Comparison of ENCODE assay signal across 8 cellular contexts in genomic region chr10:68333058-68333395, GRCh38. TPM values are rescaled to one million over a fixed set of nuclear protein-coding genes. Genes with fewer than 3 reads are reported as not detected.
DNase-seq lines count a peak whose midpoint lies in the region; ATAC-seq, FAIRE-seq and TF ChIP-seq lines count a peak whose summit lies in the region.

No MANE protein-coding gene starts in this region.

- H2AK5ac ChIP-seq in H1 (ENCODE audit: low read depth, low read length), result no peak overlapping the region

- no peak overlapping the region; the same call in 1 of the 2 replicates for H2BK12ac ChIP-seq in H1 (ENCODE audit: low read depth, low read length)

- H4K91ac ChIP-seq in H1 (replicated peaks; ENCODE audit: insufficient read length, low read length), result no peak overlapping the region

- H3K9me2 ChIP-seq in OCI-LY1 (ENCODE audit: low read depth, low read length), result no peaks in the 10 kb centered on the region

- peak overlapping the region; percentile 99 for H3K27ac ChIP-seq in C4-2B
- H3K27ac ChIP-seq in OCI-LY1 (ENCODE audit: low read depth, low read length, poor library complexity, severe bottlenecking), result peak overlapping the region; percentile 96
- H3K27ac ChIP-seq in H1 (ENCODE audit: low read depth, low read length), result peak overlapping the region; percentile 99
- peak overlapping the region; percentile 99 for H3K27ac ChIP-seq in neural progenitor cell

- CTCF ChIA-PET in H1 (lab: Charles Lee; ENCODE audit: partially characterized antibody), result interaction anchor here (0.6 to 1.6 kb wide), 7 partner anchors 11 to 143 kb away, joined by 3 to 5 read pairs (median 4); no protein-coding TSS in a partner anchor

- POLR2A ChIA-PET in H1 (lab: Charles Lee; ENCODE audit: partially characterized antibody), result interaction anchor here (0.7 to 6.7 kb wide), 42 partner anchors 11 to 623 kb away, joined by 3 to 141 read pairs (median 4); partner anchors contain the start of genes ATOH7, DDX21, DDX50 and DNA2

- H3F3A ChIP-seq in OCI-LY1 (ENCODE audit: insufficient read depth, low read length), result no peaks in the 10 kb centered on the region
- H3F3A ChIP-seq in neural progenitor cell (ENCODE audit: low read depth), result peaks cover 59% of the 10 kb centered on the region

- H3K27ac Mint-ChIP-seq in neural progenitor cell, result peak overlapping the region; percentile 100

- H3K27me3 ChIP-seq in OCI-LY1 (ENCODE audit: insufficient read depth, low read length) (no peaks in the 10 kb centered on the region), H1 (replicated peaks in 1 of 4; ENCODE audit: control insufficient read depth in 3 of 4, extremely low read depth in 1 of 4, insufficient read depth in 3 of 4, low read length in 3 of 4) (no peaks in the 10 kb centered on the region; a peak in 1 of 7 replicates), neural progenitor cell (no peaks in the 10 kb centered on the region)

- no peak overlapping the region for H3K23ac ChIP-seq in H1 (ENCODE audit: insufficient read length)

- no peaks in the 10 kb centered on the region for H3K9me3 Mint-ChIP-seq in neural progenitor cell

- H3K4me3 ChIP-seq in OCI-LY1 (ENCODE audit: low read depth, low read length, poor library complexity, severe bottlenecking), result peak overlapping the region; percentile 91
- peak overlapping the region; percentile 95 to 99 (median 98) for H3K4me3 ChIP-seq in H1 (ENCODE audit: extremely low read depth in 1 of 4, insufficient read depth in 2 of 4, low read depth in 3 of 4, low read length in 4 of 4)
- peak overlapping the region; percentile 90 for H3K4me3 ChIP-seq in neural progenitor cell

- no peak for TF ChIP-seq POLR2A in H1 (IDR thresholded peaks at IDR 0.05; ENCODE audit: control extremely low read depth in 1 of 2, low read depth in 2 of 2, low read length in 2 of 2)

- no peak overlapping the region for H2AFZ ChIP-seq in OCI-LY1 (ENCODE audit: low read length)
- no peak overlapping the region for H2AFZ ChIP-seq in H1 (ENCODE audit: low read length)
- H2AFZ ChIP-seq in neural progenitor cell (replicated peaks), result no peak overlapping the region

- H3K4me3 Mint-ChIP-seq in neural progenitor cell, result peak overlapping the region; percentile 99

- H2BK120ac ChIP-seq in H1 (replicated peaks; ENCODE audit: low read depth, low read length), result peak overlapping the region; percentile 24

- WGBS in H1 (ENCODE audit: extremely low coverage in 1 of 2, insufficient coverage in 1 of 2, insufficient read length in 1 of 2, insufficient replicate concordance in 2 of 2, low coverage in 1 of 2, low lambda C conversion rate in 2 of 2, missing lambda C conversion rate in 1 of 2), 2 experiments, result 2% methylated on average over 10 of the region's 10 CpGs; no CpG with 5 or more reads in 1 of the 2 experiments

- H4K20me1 ChIP-seq in OCI-LY1 (ENCODE audit: insufficient read depth, low read length) (0 out of 2 replicates have a peak, but pooled peaks cover 7% of the 10 kb centered on the region), H1 (replicated peaks in 1 of 2; ENCODE audit: control insufficient read depth in 1 of 2, insufficient read depth in 2 of 2, low read length in 2 of 2) (peaks cover 24 to 26% of the 10 kb centered on the region in 2 experiments), neural progenitor cell (ENCODE audit: low read depth) (peaks cover 52% of the 10 kb centered on the region)

- FAIRE-seq in H1 (lab: Jason Lieb, UNC), result no peak
- FAIRE-seq in D721Med (lab: Jason Lieb, UNC), result no peak

- peak overlapping the region; percentile 54 for H3K56ac ChIP-seq in H1 (replicated peaks; ENCODE audit: insufficient read length, low read depth, low read length)

- H3K9ac ChIP-seq in OCI-LY1 (ENCODE audit: low read length), result peak overlapping the region; percentile 95
- H3K9ac ChIP-seq in H1 (replicated peaks in 1 of 4; ENCODE audit: extremely low read depth in 1 of 4, low read depth in 3 of 4, low read length in 3 of 4), result peak overlapping the region; percentile 66 to 100 (median 98)
- peak overlapping the region; percentile 99 for H3K9ac ChIP-seq in neural progenitor cell

- TF ChIP-seq EP300 in H1 (IDR thresholded peaks at IDR 0.05; ENCODE audit: borderline replicate concordance in 1 of 2, low read depth in 2 of 2, low read length in 2 of 2), result no peak

- H3K4me2 ChIP-seq in OCI-LY1 (ENCODE audit: low read length), result peak overlapping the region; percentile 89
- H3K4me2 ChIP-seq in H1 (ENCODE audit: insufficient read depth in 1 of 2, low read depth in 2 of 2, low read length in 2 of 2), result peak overlapping the region; percentile 83 to 88
- H3K4me2 ChIP-seq in neural progenitor cell, result peak overlapping the region; percentile 88

- H3K18ac ChIP-seq in H1 (ENCODE audit: extremely low read depth, low read length), result no peak overlapping the region; the same call in 1 of the 2 replicates

- peak overlapping the region; percentile 83 for H4K5ac ChIP-seq in H1 (ENCODE audit: insufficient read length, low read depth, low read length)

- H3K27me3 Mint-ChIP-seq in neural progenitor cell (ENCODE audit: insufficient read depth, low read depth), result peaks cover 10% of the 10 kb centered on the region

- H3K36me3 ChIP-seq in OCI-LY1 (ENCODE audit: insufficient read depth, low read length) (peaks cover 52% of the 10 kb centered on the region), H1 (ENCODE audit: control insufficient read depth in 2 of 4, insufficient read depth in 4 of 4, low read length in 3 of 4) (peaks cover 0 to 25% (median 1%) of the 10 kb centered on the region in 4 experiments; a peak in 2 of 8 replicates), neural progenitor cell (peaks cover 21% of the 10 kb centered on the region)

- 0 out of 2 replicates have a peak overlapping the region, but pooled peaks have one; percentile 97 for H2BK5ac ChIP-seq in H1 (ENCODE audit: low read depth, low read length)

- H3K79me2 ChIP-seq in OCI-LY1 (ENCODE audit: insufficient read depth, low read length), result peaks cover 61% of the 10 kb centered on the region
- peaks cover 40 to 70% of the 10 kb centered on the region in 2 experiments for H3K79me2 ChIP-seq in H1 (ENCODE audit: control insufficient read depth in 1 of 2, insufficient read depth in 2 of 2, low read length in 2 of 2)
- peaks cover 89% of the 10 kb centered on the region for H3K79me2 ChIP-seq in neural progenitor cell (ENCODE audit: low read depth)

- ATAC-seq in left colon (no peak), HG03095 (IDR thresholded peaks at IDR 0.05; ENCODE audit: unreplicated experiment) (no peak)

- H3K79me1 ChIP-seq in H1 (ENCODE audit: low read depth, low read length), result no peaks in the 10 kb centered on the region

- H3K4me1 ChIP-seq in OCI-LY1 (ENCODE audit: insufficient read depth, low read length, severe bottlenecking), result peaks cover 72% of the 10 kb centered on the region
- H3K4me1 ChIP-seq in H1 (replicated peaks in 1 of 4; ENCODE audit: control insufficient read depth in 3 of 4, insufficient read depth in 4 of 4, low read length in 3 of 4), result peaks cover 0 to 5% (median 4%) of the 10 kb centered on the region in 4 experiments; a peak in 4 of 7 replicates
- H3K4me1 ChIP-seq in neural progenitor cell, result peaks cover 56% of the 10 kb centered on the region

- peaks cover 68% of the 10 kb centered on the region for H3K4me1 Mint-ChIP-seq in neural progenitor cell

- TF ChIP-seq RAD21 in H1 (IDR thresholded peaks at IDR 0.05 in 1 of 2, conservative IDR thresholded peaks at IDR 0.05 in 1 of 2; ENCODE audit: low read depth in 2 of 2, low read length in 2 of 2), result no peak

- peaks cover 4% of the 10 kb centered on the region; the same call in 1 of the 2 replicates for H3K23me2 ChIP-seq in H1 (ENCODE audit: low read depth, low read length)

- H2BK15ac ChIP-seq in H1 (ENCODE audit: low read length), result no peak overlapping the region

- no peak overlapping the region for H2BK20ac ChIP-seq in H1 (ENCODE audit: low read length)

- H3K36me3 Mint-ChIP-seq in neural progenitor cell, result peaks cover 31% of the 10 kb centered on the region

- TF ChIP-seq CTCF in C4-2B (conservative IDR thresholded peaks at IDR 0.05) (peak; percentile 38), OCI-LY1 (IDR thresholded peaks at IDR 0.05; ENCODE audit: low read length) (no peak), H1 (IDR thresholded peaks at IDR 0.05; ENCODE audit: control extremely low read depth in 1 of 3, insufficient read depth in 1 of 3, low read depth in 1 of 3, low read length in 3 of 3) (no peak), neural progenitor cell (IDR thresholded peaks at IDR 0.05) (no peak), D721Med (IDR thresholded peaks at IDR 0.05; ENCODE audit: insufficient read depth, missing control alignments) (no peak)

- intact Hi-C loops in left colon (cut with DNase I, micrococcal nuclease), result no loop called here

- no peaks in the 10 kb centered on the region for H3K9me3 ChIP-seq in OCI-LY1 (ENCODE audit: low read length)
- no peaks in the 10 kb centered on the region for H3K9me3 ChIP-seq in H1 (ENCODE audit: insufficient read depth in 2 of 2, low read depth in 1 of 2, low read length in 1 of 2)
- H3K9me3 ChIP-seq in neural progenitor cell (ENCODE audit: low read depth), result no peaks in the 10 kb centered on the region

- no peak overlapping the region for H3K14ac ChIP-seq in H1 (ENCODE audit: insufficient read length)

- H4K8ac ChIP-seq in H1 (ENCODE audit: extremely low read depth, insufficient read depth, low read length), result peak overlapping the region; percentile 100; the same call in 1 of the 2 replicates

- H3K4ac ChIP-seq in H1 (replicated peaks; ENCODE audit: insufficient read length, low read depth, low read length), result no peak overlapping the region

- DNase-seq in H1 (ENCODE audit: low read depth in 1 of 2, low spot score in 2 of 2), result no peak
- DNase-seq in neural progenitor cell (ENCODE audit: low spot score), result no peak
- no peak for DNase-seq in NK-92 treated with Interleukin-12 subunit alpha and Interleukin-12 subunit beta, amount 100 ng/mL, for 24 hours (lab: John Stamatoyannopoulos, UW)
- DNase-seq in D721Med (ENCODE audit: insufficient read length, low spot score), result no peak
- DNase-seq in left colon, result no peak

RNA-seq across cellular contexts. Expression of gene PBLD, which starts 0.3 kb away (rescaled TPM):
- total RNA-seq in H1 (2021; fragmentation: NEBNext Ultra II Directional; extraction: Animal tissue kit (Norgen Biotek cat#: 25700)), result 0.90 and 2.0 TPM in 2 replicates
- 0.56 and 0.63 TPM in 2 replicates for polyA plus RNA-seq in H1 (2011; rRNA removed)
- 0.70 TPM for polyA plus RNA-seq in H1 (2011; cell fraction: cytosol; rRNA removed)
- 1.2 TPM for polyA plus RNA-seq in H1 (2011; cell fraction: nucleus; rRNA removed)
- polyA plus RNA-seq in H1 (2012, experiment 1 of 2), result 2.5 to 4.0 TPM (median 3.0 TPM) in 4 replicates
- polyA plus RNA-seq in H1 (2012, experiment 2 of 2), result 0.18 TPM
- 2.3 TPM for polyA plus RNA-seq in H1 (2013, experiment 1 of 2)
- 2.1 TPM for polyA plus RNA-seq in H1 (2013, experiment 2 of 2)
- polyA minus RNA-seq in H1 (2011; rRNA and poly(A)+ RNA removed), result 0.38 and 1.00 TPM in 2 replicates
- 0.81 TPM for polyA minus RNA-seq in H1 (2011; cell fraction: cytosol; rRNA and poly(A)+ RNA removed)
- 2.2 TPM for polyA minus RNA-seq in H1 (2011; cell fraction: nucleus; rRNA and poly(A)+ RNA removed)
- total RNA-seq in neural progenitor cell (ENCODE audit: low replicate concordance) (3.2 and 5.8 TPM in 2 replicates), left colon (100 to 1,000 TPM in 1 of 2 donors, 10 to 100 TPM in 1; 76.8 to 113 TPM)

RNA-seq across cellular contexts. Expression of gene HNRNPH3, which starts 1.2 kb away (rescaled TPM):
- total RNA-seq in H1 (2021; fragmentation: NEBNext Ultra II Directional; extraction: Animal tissue kit (Norgen Biotek cat#: 25700)), result 229 and 230 TPM in 2 replicates
- 48.1 and 63.2 TPM in 2 replicates for polyA plus RNA-seq in H1 (2011; rRNA removed)
- polyA plus RNA-seq in H1 (2011; cell fraction: cytosol; rRNA removed), result 189 TPM
- polyA plus RNA-seq in H1 (2011; cell fraction: nucleus; rRNA removed), result 35.6 TPM
- 441 to 538 TPM (median 453 TPM) in 4 replicates for polyA plus RNA-seq in H1 (2012, experiment 1 of 2)
- polyA plus RNA-seq in H1 (2012, experiment 2 of 2), result 55.9 TPM
- 153 TPM for polyA plus RNA-seq in H1 (2013, experiment 1 of 2)
- polyA plus RNA-seq in H1 (2013, experiment 2 of 2), result 161 TPM
- polyA minus RNA-seq in H1 (2011; rRNA and poly(A)+ RNA removed), result 86.6 and 98.8 TPM in 2 replicates
- 90.3 TPM for polyA minus RNA-seq in H1 (2011; cell fraction: cytosol; rRNA and poly(A)+ RNA removed)
- 41.6 TPM for polyA minus RNA-seq in H1 (2011; cell fraction: nucleus; rRNA and poly(A)+ RNA removed)
- total RNA-seq in neural progenitor cell (ENCODE audit: low replicate concordance) (57.2 and 77.5 TPM in 2 replicates), left colon (10 to 100 TPM; 79.9 to 85.2 TPM)

Comparison
In these comparisons a context has a peak if more than half of its experiments do, and no peak if none do; other contexts are left out.
1. RNA of gene PBLD, which starts 0.3 kb away (total RNA-seq): 76.8 to 113 TPM in left colon; 3.2 to 5.8 TPM in neural progenitor cell and 0.90 to 2.0 TPM in H1; every median in the first group is over 10 times any median in the second.
2. Peak in every context shown above with its lines, with median percentiles within 50 percentile points of each other: H3K27ac ChIP-seq, H3K4me2 ChIP-seq, H3K4me3 ChIP-seq and H3K9ac ChIP-seq.